12 cellular contexts compared by ENCODE assay signal in genomic region chr3:16253601-16254000, GRCh38. TPM values are rescaled to one million over a fixed set of nuclear protein-coding genes. Genes with fewer than 3 reads are reported as not detected.
DNase-seq lines count a peak whose midpoint lies in the region; ATAC-seq and TF ChIP-seq lines count a peak whose summit lies in the region.
"Had no signal": no experiment of that assay in that cellular context is flagged by ENCODE, and none has a peak within 500 bp of the region (broad histone marks: within the 10 kb centered on the region; RNA-seq: fewer than 3 reads in every experiment).

No MANE protein-coding gene starts in this region.

- no peak overlapping the region for H2AK5ac ChIP-seq in mesenchymal stem cell (ENCODE audit: low read length, severe bottlenecking)

- H3K27ac ChIP-seq in left lung (peak overlapping the region in 1 of 2 donors; percentile 61), vagina (no peak overlapping the region), mesenchymal stem cell (ENCODE audit: low read length, poor library complexity, severe bottlenecking) (no peak overlapping the region)

- peaks cover 6% of the 10 kb centered on the region for H3K79me1 ChIP-seq in mesenchymal stem cell (replicated peaks; ENCODE audit: low read length, poor library complexity, severe bottlenecking)

- H3K4ac ChIP-seq in mesenchymal stem cell (ENCODE audit: low read depth in 1 of 2, low read length in 2 of 2): no peak overlapping the region

- H3K27me3 ChIP-seq in left lung (no peaks in the 10 kb centered on the region), vagina (no peaks in the 10 kb centered on the region), mesenchymal stem cell (ENCODE audit: control insufficient read depth in 1 of 2, insufficient read depth in 1 of 2, low read length in 2 of 2) (no peaks in the 10 kb centered on the region)

- H3K4me2 ChIP-seq in mesenchymal stem cell (ENCODE audit: low read length, poor library complexity, severe bottlenecking): no peak overlapping the region

- intact Hi-C loops in left lung (cut with DNase I) (no loop called here), vagina (cut with DNase I) (no loop called here)

- H2BK12ac ChIP-seq in mesenchymal stem cell (ENCODE audit: low read length in 2 of 2): no peak overlapping the region

- H4K8ac ChIP-seq in mesenchymal stem cell (ENCODE audit: low read length): no peak overlapping the region

- WGBS in mesenchymal stem cell: 88% methylated on average over 7 of the region's 7 CpGs

- H4K91ac ChIP-seq in mesenchymal stem cell (ENCODE audit: low read length): no peak overlapping the region

- peak; percentile 94 for ATAC-seq in left lung
- ATAC-seq: stimulated activated effector memory CD8-positive, alpha-beta T cell treated with anti-CD3 and anti-CD28 coated beads, Interleukin-12 subunit alpha, Interleukin-12 subunit beta, amount 100 ng/mL, for 72 hours had no signal

- no peak overlapping the region for H2BK5ac ChIP-seq in mesenchymal stem cell (ENCODE audit: low read depth, low read length, poor library complexity, severe bottlenecking)

- no peak for TF ChIP-seq POLR2A in vagina (IDR thresholded peaks at IDR 0.05)

- H3K9me3 ChIP-seq in left lung (no peaks in the 10 kb centered on the region), vagina (no peaks in the 10 kb centered on the region), mesenchymal stem cell (ENCODE audit: control insufficient read depth, low read length) (no peaks in the 10 kb centered on the region)

- no peak overlapping the region for H3K4me3 ChIP-seq in cardiac fibroblast (replicated peaks in 1 of 2; ENCODE audit: low read depth in 2 of 2, low read length in 2 of 2)
- H3K4me3 ChIP-seq in left lung: no peak overlapping the region
- no peak overlapping the region for H3K4me3 ChIP-seq in vagina
- H3K4me3 ChIP-seq in mesenchymal stem cell (ENCODE audit: insufficient read depth in 1 of 2, low read depth in 1 of 2, low read length in 2 of 2): no peak overlapping the region

- no peak overlapping the region for H2AFZ ChIP-seq in mesenchymal stem cell (ENCODE audit: low read depth, low read length)

- H3K14ac ChIP-seq in mesenchymal stem cell (ENCODE audit: low read length in 2 of 2): no peak overlapping the region

- no peak overlapping the region for H3K23ac ChIP-seq in mesenchymal stem cell (ENCODE audit: low read length in 2 of 2)

- no peak overlapping the region for H2BK15ac ChIP-seq in mesenchymal stem cell (ENCODE audit: low read depth, poor library complexity, severe bottlenecking)

- TF ChIP-seq CTCF in cardiac fibroblast (IDR thresholded peaks at IDR 0.05; ENCODE audit: low read depth, low read length) (no peak), left lung (IDR thresholded peaks at IDR 0.05) (no peak), vagina (IDR thresholded peaks at IDR 0.05) (no peak)

- H3K36me3 ChIP-seq in left lung (peaks cover 0 to 16% of the 10 kb centered on the region in 2 donors), vagina (no peaks in the 10 kb centered on the region), mesenchymal stem cell (ENCODE audit: control insufficient read depth in 1 of 2, insufficient read depth in 2 of 2, low read depth in 1 of 2, low read length in 2 of 2) (peaks cover 8% of the 10 kb centered on the region in 2 experiments)

- H3K4me1 ChIP-seq in left lung (peaks cover 4 to 12% of the 10 kb centered on the region in 2 donors), vagina (no peaks in the 10 kb centered on the region), mesenchymal stem cell (ENCODE audit: control insufficient read depth, insufficient read depth, low read depth, low read length) (no peaks in the 10 kb centered on the region)

- DNase-seq in MV-4-11 (lab: John Stamatoyannopoulos, UW) (peak; percentile 99), cardiac fibroblast (ENCODE audit: low read depth in 2 of 2) (peak; percentile 57 to 69), left lung (peak in 1 of 2 donors; percentile 78), superior temporal gyrus (ENCODE audit: extremely low spot score) (peak; percentile 76), vagina (ENCODE audit: extremely low spot score in 2 of 2) (no peak), mesenchymal stem cell (no peak), AG08395 (ENCODE audit: low spot score) (no peak)
- no peak for DNase-seq in stimulated activated CD4-positive, alpha-beta T cell treated with anti-CD3 and anti-CD28 coated beads, Interleukin-12 subunit alpha, Interleukin-12 subunit beta, amount 100 ng/mL, for 4 hours
- DNase-seq: activated B cell treated with CpG ODN at 0.5 μM for 24 hours; activated T-cell treated with anti-CD3 and anti-CD28 coated beads, Interleukin-2, amount 50 U/mL, for 24 hours; CD4-positive, CD25-positive, alpha-beta regulatory T cell had no signal

- H3K18ac ChIP-seq in mesenchymal stem cell (ENCODE audit: low read depth in 1 of 2, low read length in 2 of 2): no peak overlapping the region

- no peak overlapping the region for H3K9ac ChIP-seq in mesenchymal stem cell (ENCODE audit: low read length)

- no peak overlapping the region for H2BK120ac ChIP-seq in mesenchymal stem cell (ENCODE audit: low read depth, low read length)

RNA-seq across cellular contexts. Expression of gene DPH3, which starts 11.1 kb away (rescaled TPM):
- total RNA-seq in left lung (10 to 100 TPM; 21.9 to 30.4 TPM), vagina (14.5 TPM)
- 38.5 TPM for polyA plus RNA-seq in mesenchymal stem cell (2013, experiment 1 of 2)
- polyA plus RNA-seq in mesenchymal stem cell (2013, experiment 2 of 2): 40.8 TPM

RNA-seq across cellular contexts. Expression of gene OXNAD1, which starts 11.4 kb away (rescaled TPM):
- total RNA-seq in left lung (10 to 100 TPM in 1 of 2 donors, 1 to 10 TPM in 1; 8.4 to 14.3 TPM), vagina (30.0 TPM)
- polyA plus RNA-seq in mesenchymal stem cell (2013, experiment 1 of 2): 4.5 TPM
- polyA plus RNA-seq in mesenchymal stem cell (2013, experiment 2 of 2): 3.8 TPM

Comparison
In these comparisons a context has a peak if more than half of its experiments do, and no peak if none do; other contexts are left out.
1. DNase-seq: peak in MV-4-11 (single experiment), cardiac fibroblast (2 of 2) and superior temporal gyrus (single experiment); none in vagina (0 of 2), stimulated activated CD4-positive, alpha-beta T cell treated with anti-CD3 and anti-CD28 coated beads, Interleukin-12 subunit alpha, Interleukin-12 subunit beta, amount 100 ng/mL, for 4 hours (single experiment), mesenchymal stem cell (single experiment) and AG08395 (single experiment).